Comparison of ENCODE assay signal across 28 cellular contexts in the genomic region with DNA sequence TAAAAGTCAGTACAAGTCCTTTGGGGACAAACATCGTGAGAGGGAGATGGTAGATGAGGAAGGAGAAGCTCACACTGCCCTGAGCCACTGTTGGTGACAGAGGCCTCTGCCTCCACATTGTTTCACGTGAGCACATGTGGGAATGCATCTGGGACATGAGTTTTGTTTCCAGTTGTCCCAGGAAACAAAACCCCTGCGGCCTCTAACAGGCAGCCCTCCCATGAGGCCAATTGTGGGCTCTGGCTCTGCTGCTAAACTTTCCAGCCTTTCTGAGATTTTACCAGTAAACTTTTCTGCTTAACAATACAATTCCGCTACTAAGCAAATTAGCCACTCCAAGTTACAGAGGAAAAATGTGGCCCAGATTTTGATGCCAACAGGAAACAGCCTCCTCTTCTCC. TPM values are rescaled to one million over a fixed set of nuclear protein-coding genes. Genes with fewer than 3 reads are reported as not detected.
DNase-seq lines count a peak whose midpoint lies in the region; ATAC-seq and TF ChIP-seq lines count a peak whose summit lies in the region.
"Had no signal": no experiment of that assay in that cellular context is flagged by ENCODE, and none has a peak within 500 bp of the region (broad histone marks: within the 10 kb centered on the region; RNA-seq: fewer than 3 reads in every experiment).

No MANE protein-coding gene starts in this region.

- no peaks in the 10 kb centered on the region for H3K27me3 ChIP-seq in GM23338 (ENCODE audit: insufficient read depth)
- H3K27me3 ChIP-seq in mesenchymal stem cell (ENCODE audit: control insufficient read depth in 1 of 2, insufficient read depth in 1 of 2, low read length in 2 of 2), result peaks cover 0 to 24% of the 10 kb centered on the region in 2 experiments
- H3K27me3 ChIP-seq in spleen (replicated peaks in 1 of 7), result no peaks in the 10 kb centered on the region

- ATAC-seq in GM23338, result peak; percentile 60
- no peak for ATAC-seq in stimulated activated effector memory CD8-positive, alpha-beta T cell treated with anti-CD3 and anti-CD28 coated beads, Interleukin-12 subunit alpha, Interleukin-12 subunit beta, amount 100 ng/mL, for 72 hours
- ATAC-seq: naive thymus-derived CD8-positive, alpha-beta T cell; Right ventricle myocardium inferior; T-cell had no signal

- H3K9me3 ChIP-seq in mesenchymal stem cell (ENCODE audit: control insufficient read depth, low read length) (no peaks in the 10 kb centered on the region), spleen (no peaks in the 10 kb centered on the region)
- H3K9me3 ChIP-seq: prostate gland had no signal

- H3K4me1 Mint-ChIP-seq in GM23338, result peaks cover 19% of the 10 kb centered on the region
- peaks cover 21% of the 10 kb centered on the region for H3K4me1 Mint-ChIP-seq in chondrocyte (ENCODE audit: low read depth)
- no peaks in the 10 kb centered on the region for H3K4me1 Mint-ChIP-seq in stimulated activated effector memory CD8-positive, alpha-beta T cell treated with anti-CD3 and anti-CD28 coated beads, Interleukin-12 subunit alpha, Interleukin-12 subunit beta, amount 100 ng/mL, for 72 hours
- H3K4me1 Mint-ChIP-seq: activated naive CD8-positive, alpha-beta T cell treated with anti-CD3 and anti-CD28 coated beads, Interleukin-2, amount 10 ng/mL, durations not matched to agents 7 days and 5 days; naive thymus-derived CD8-positive, alpha-beta T cell; T-cell had no signal

- H3K9ac ChIP-seq in mesenchymal stem cell (ENCODE audit: low read length), result peak overlapping the region; percentile 62
- H3K9ac ChIP-seq: KMS-11 had no signal

- H3K4me3 ChIP-seq in GM23338 (no peak overlapping the region), mesenchymal stem cell (ENCODE audit: insufficient read depth in 1 of 2, low read depth in 1 of 2, low read length in 2 of 2) (no peak overlapping the region), spleen (no peak overlapping the region)
- H3K4me3 ChIP-seq: prostate gland had no signal

- H3K27ac Mint-ChIP-seq in GM23338 (no peak overlapping the region), chondrocyte (ENCODE audit: unreplicated experiment) (peak overlapping the region; percentile 4)
- H3K27ac Mint-ChIP-seq in stimulated activated effector memory CD8-positive, alpha-beta T cell treated with anti-CD3 and anti-CD28 coated beads, Interleukin-12 subunit alpha, Interleukin-12 subunit beta, amount 100 ng/mL, for 72 hours, result no peak overlapping the region
- H3K27ac Mint-ChIP-seq: activated naive CD8-positive, alpha-beta T cell treated with anti-CD3 and anti-CD28 coated beads, Interleukin-2, amount 10 ng/mL, durations not matched to agents 7 days and 5 days; naive thymus-derived CD8-positive, alpha-beta T cell; T-cell had no signal

- H3K79me1 ChIP-seq in mesenchymal stem cell (replicated peaks; ENCODE audit: low read length, poor library complexity, severe bottlenecking), result no peaks in the 10 kb centered on the region

- TF ChIP-seq POLR2A in spleen (IDR thresholded peaks at IDR 0.05), result no peak

- H3K9me2 ChIP-seq in GM23338 (ENCODE audit: insufficient read depth), result no peaks in the 10 kb centered on the region

- no peaks in the 10 kb centered on the region for H3K36me3 ChIP-seq in GM23338 (ENCODE audit: insufficient read depth)
- no peaks in the 10 kb centered on the region for H3K36me3 ChIP-seq in mesenchymal stem cell (ENCODE audit: control insufficient read depth in 1 of 2, insufficient read depth in 2 of 2, low read depth in 1 of 2, low read length in 2 of 2)
- no peaks in the 10 kb centered on the region for H3K36me3 ChIP-seq in spleen
- H3K36me3 ChIP-seq: prostate gland had no signal

- TF ChIP-seq CTCF in GM23338 (conservative IDR thresholded peaks at IDR 0.05; ENCODE audit: low read depth in 2 of 2) (no peak), chondrocyte (IDR thresholded peaks at IDR 0.05) (no peak), spleen (IDR thresholded peaks at IDR 0.05 in 8 of 11, conservative IDR thresholded peaks at IDR 0.05 in 3 of 11) (no peak)

- no peak overlapping the region for H4K91ac ChIP-seq in mesenchymal stem cell (ENCODE audit: low read length)

- H3K4me3 Mint-ChIP-seq in GM23338 (no peak overlapping the region), chondrocyte (ENCODE audit: unreplicated experiment) (no peak overlapping the region)
- H3K4me3 Mint-ChIP-seq in stimulated activated effector memory CD8-positive, alpha-beta T cell treated with anti-CD3 and anti-CD28 coated beads, Interleukin-12 subunit alpha, Interleukin-12 subunit beta, amount 100 ng/mL, for 72 hours, result no peak overlapping the region
- H3K4me3 Mint-ChIP-seq: activated naive CD8-positive, alpha-beta T cell treated with anti-CD3 and anti-CD28 coated beads, Interleukin-2, amount 10 ng/mL, durations not matched to agents 7 days and 5 days; naive thymus-derived CD8-positive, alpha-beta T cell; T-cell had no signal

- 57% methylated on average over 4 of the region's 4 CpGs for WGBS in mesenchymal stem cell
- 62 to 86% (median 74%) methylated on average over 4 of the region's 4 CpGs for WGBS in spleen, 5 donors

- no peak overlapping the region for H3K23ac ChIP-seq in mesenchymal stem cell (ENCODE audit: low read length in 2 of 2)

- DNase-seq in GM23338 (ENCODE audit: low spot score) (no peak), chondrocyte (ENCODE audit: low spot score) (no peak), mesenchymal stem cell (no peak), spleen (no peak), NCI-H345 treated with DMSO at 0.1 percent for 48 hours (lab: John Stamatoyannopoulos, UW; ENCODE audit: unreplicated experiment) (no peak), SIG-M5 (lab: John Stamatoyannopoulos, UW) (no peak), NCI-H1930 (lab: John Stamatoyannopoulos, UW) (no peak)
- DNase-seq in stimulated activated effector memory CD8-positive, alpha-beta T cell treated with anti-CD3 and anti-CD28 coated beads, Interleukin-12 subunit alpha, Interleukin-12 subunit beta, amount 100 ng/mL, for 72 hours (ENCODE audit: low spot score in 2 of 2), result no peak
- DNase-seq: activated CD4-positive, alpha-beta T cell treated with anti-CD3 and anti-CD28 coated beads, Interleukin-2, amount 50 U/mL, for 1 hour; activated naive CD8-positive, alpha-beta T cell treated with anti-CD3 and anti-CD28 coated beads, Interleukin-2, amount 10 ng/mL, durations not matched to agents 7 days and 5 days; cortex of kidney; DMS 273 treated with DMSO at 0.1 percent for 48 hours; foreskin melanocyte; MV-4-11; naive thymus-derived CD8-positive, alpha-beta T cell; NCI-H187; NCI-H2227 treated with DMSO at 0.1 percent for 48 hours; NCI-H82; stimulated activated CD4-positive, alpha-beta T cell treated with anti-CD3 and anti-CD28 coated beads, Interleukin-4, amount 100 ng/mL, for 4 hours; T-cell had no signal

- no peak overlapping the region for H2BK5ac ChIP-seq in mesenchymal stem cell (ENCODE audit: low read depth, low read length, poor library complexity, severe bottlenecking)

- H3K27ac ChIP-seq in GM23338 (ENCODE audit: low read depth) (no peak overlapping the region), mesenchymal stem cell (ENCODE audit: low read length, poor library complexity, severe bottlenecking) (no peak overlapping the region), spleen (peak overlapping the region in 6 of 8 donors; percentile 23 to 76 (median 57))
- H3K27ac ChIP-seq: KMS-11, prostate gland had no signal

- no peaks in the 10 kb centered on the region for H3K79me2 ChIP-seq in GM23338 (replicated peaks; ENCODE audit: insufficient read depth)

- no peak overlapping the region for H4K8ac ChIP-seq in mesenchymal stem cell (ENCODE audit: low read length)

- H3K4me1 ChIP-seq in GM23338 (ENCODE audit: insufficient read depth) (peaks cover 7% of the 10 kb centered on the region; the same call in 1 of the 2 replicates), mesenchymal stem cell (ENCODE audit: control insufficient read depth, insufficient read depth, low read depth, low read length) (no peaks in the 10 kb centered on the region), spleen (peaks cover 0 to 8% (median 3%) of the 10 kb centered on the region in 6 donors)

- peaks cover 2% of the 10 kb centered on the region for H3K27me3 Mint-ChIP-seq in GM23338 (ENCODE audit: insufficient read depth, low read depth, poor library complexity)
- H3K27me3 Mint-ChIP-seq in chondrocyte (ENCODE audit: low read depth), result no peaks in the 10 kb centered on the region
- H3K27me3 Mint-ChIP-seq: naive thymus-derived CD8-positive, alpha-beta T cell; T-cell had no signal

- no peak overlapping the region for H2AK5ac ChIP-seq in mesenchymal stem cell (ENCODE audit: low read length, severe bottlenecking)

- H3K14ac ChIP-seq in mesenchymal stem cell (ENCODE audit: low read length in 2 of 2), result no peak overlapping the region

- H2BK120ac ChIP-seq in mesenchymal stem cell (ENCODE audit: low read depth, low read length), result no peak overlapping the region

- no peaks in the 10 kb centered on the region for H4K20me1 ChIP-seq in GM23338 (replicated peaks; ENCODE audit: insufficient read depth)

- H2BK12ac ChIP-seq in mesenchymal stem cell (ENCODE audit: low read length in 2 of 2), result no peak overlapping the region

- H3K18ac ChIP-seq in mesenchymal stem cell (ENCODE audit: low read depth in 1 of 2, low read length in 2 of 2), result no peak overlapping the region

- H3F3A ChIP-seq in GM23338 (replicated peaks; ENCODE audit: low read depth), result no peaks in the 10 kb centered on the region

- no peak overlapping the region for H2BK15ac ChIP-seq in mesenchymal stem cell (ENCODE audit: low read depth, poor library complexity, severe bottlenecking)

- H3K4ac ChIP-seq in mesenchymal stem cell (ENCODE audit: low read depth in 1 of 2, low read length in 2 of 2), result no peak overlapping the region

- H3K36me3 Mint-ChIP-seq in GM23338 (ENCODE audit: low read depth), result no peaks in the 10 kb centered on the region
- no peaks in the 10 kb centered on the region for H3K36me3 Mint-ChIP-seq in chondrocyte (ENCODE audit: low read depth)
- no peaks in the 10 kb centered on the region for H3K36me3 Mint-ChIP-seq in stimulated activated effector memory CD8-positive, alpha-beta T cell treated with anti-CD3 and anti-CD28 coated beads, Interleukin-12 subunit alpha, Interleukin-12 subunit beta, amount 100 ng/mL, for 72 hours
- H3K36me3 Mint-ChIP-seq: activated naive CD8-positive, alpha-beta T cell treated with anti-CD3 and anti-CD28 coated beads, Interleukin-2, amount 10 ng/mL, durations not matched to agents 7 days and 5 days; naive thymus-derived CD8-positive, alpha-beta T cell; T-cell had no signal

- H3K4me2 ChIP-seq in GM23338 (0 out of 2 replicates have a peak overlapping the region, but pooled peaks have one; percentile 8), mesenchymal stem cell (ENCODE audit: low read length, poor library complexity, severe bottlenecking) (no peak overlapping the region)
- H3K4me2 ChIP-seq: KMS-11 had no signal

- H2AFZ ChIP-seq in GM23338, result peak overlapping the region; percentile 90; the same call in 1 of the 2 replicates
- H2AFZ ChIP-seq in mesenchymal stem cell (ENCODE audit: low read depth, low read length), result no peak overlapping the region

- H3K9me3 Mint-ChIP-seq in GM23338 (no peaks in the 10 kb centered on the region), chondrocyte (ENCODE audit: low read depth) (no peaks in the 10 kb centered on the region)
- H3K9me3 Mint-ChIP-seq in stimulated activated effector memory CD8-positive, alpha-beta T cell treated with anti-CD3 and anti-CD28 coated beads, Interleukin-12 subunit alpha, Interleukin-12 subunit beta, amount 100 ng/mL, for 72 hours, result peaks cover 6% of the 10 kb centered on the region
- H3K9me3 Mint-ChIP-seq: activated naive CD8-positive, alpha-beta T cell treated with anti-CD3 and anti-CD28 coated beads, Interleukin-2, amount 10 ng/mL, durations not matched to agents 7 days and 5 days; T-cell had no signal

- intact Hi-C loops in spleen (cut with DNase I; ENCODE audit: low total_unique reads), result no loop called here

RNA-seq across cellular contexts. Expression of gene LRRC30, which starts 23.5 kb away (rescaled TPM):
- not detected in 2 replicates for total RNA-seq in GM23338 (2014; rRNA removed; shearing (Covaris generic))
- polyA plus RNA-seq in GM23338 (2016; fragmentation: Nextera tagmentation; extraction: Ambion mirVana) (not detected in 2 replicates), spleen (not detected)
- total RNA-seq in chondrocyte (not detected in 3 replicates), spleen (not detected)
- not detected for polyA plus RNA-seq in mesenchymal stem cell (2013, experiment 1 of 2)
- polyA plus RNA-seq in mesenchymal stem cell (2013, experiment 2 of 2), result not detected
- total RNA-seq: activated naive CD8-positive, alpha-beta T cell treated with anti-CD3 and anti-CD28 coated beads, Interleukin-2, amount 10 ng/mL, durations not matched to agents 7 days and 5 days; HT-29; lung microvascular endothelial cell; naive thymus-derived CD8-positive, alpha-beta T cell; OCI-LY7; prostate gland; Right ventricle myocardium inferior; T-cell had no signal
- polyA plus RNA-seq: AG04450; keratinocyte; naive thymus-derived CD8-positive, alpha-beta T cell had no signal

Comparison
In these comparisons a context has a peak if more than half of its experiments do, and no peak if none do; other contexts are left out.
1. H3K27ac ChIP-seq: peak in spleen (6 of 8); none in GM23338 (single experiment) and mesenchymal stem cell (single experiment).